Comparison of ENCODE assay signal across 1 cellular context in the genomic region with DNA sequence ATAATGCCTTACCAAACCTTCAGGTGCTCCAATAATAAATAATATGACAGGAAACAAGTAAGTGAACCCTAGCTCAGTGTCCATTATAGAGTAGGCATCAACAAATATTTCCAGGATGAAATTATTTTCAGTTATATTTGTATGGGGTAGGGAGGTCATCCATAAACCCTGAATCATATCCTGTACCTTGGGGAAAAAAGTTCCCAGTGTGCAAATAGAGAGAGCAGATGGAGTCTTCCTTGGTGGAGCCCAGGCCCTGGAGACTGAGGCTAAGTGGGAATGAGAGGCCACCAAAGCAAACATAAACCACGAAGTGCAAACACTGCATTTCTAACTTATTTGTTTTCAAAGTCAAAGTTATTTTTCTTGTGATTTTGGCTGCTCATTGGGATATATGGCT.
TF ChIP-seq lines count a peak whose summit lies in the region.

No MANE protein-coding gene starts in this region.

TF ChIP-seq in A549, 52 proteins besides CTCF, POLR2A, EP300 and RAD21 (continued from another document):
- TF ChIP-seq, protein P1, sequence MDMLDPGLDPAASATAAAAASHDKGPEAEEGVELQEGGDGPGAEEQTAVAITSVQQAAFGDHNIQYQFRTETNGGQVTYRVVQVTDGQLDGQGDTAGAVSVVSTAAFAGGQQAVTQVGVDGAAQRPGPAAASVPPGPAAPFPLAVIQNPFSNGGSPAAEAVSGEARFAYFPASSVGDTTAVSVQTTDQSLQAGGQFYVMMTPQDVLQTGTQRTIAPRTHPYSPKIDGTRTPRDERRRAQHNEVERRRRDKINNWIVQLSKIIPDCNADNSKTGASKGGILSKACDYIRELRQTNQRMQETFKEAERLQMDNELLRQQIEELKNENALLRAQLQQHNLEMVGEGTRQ (IDR thresholded peaks at IDR 0.05) = no peak
- no peak for TF ChIP-seq CHD4 (IDR thresholded peaks at IDR 0.05; ENCODE audit: borderline replicate concordance)
- TF ChIP-seq CBX2 (IDR thresholded peaks at IDR 0.05; ENCODE audit: borderline replicate concordance, low read depth) = no peak
- TF ChIP-seq ESRRA (IDR thresholded peaks at IDR 0.05; ENCODE audit: borderline replicate concordance, low read length) = no peak
- TF ChIP-seq CBX8 (IDR thresholded peaks at IDR 0.05) = no peak
- no peak for TF ChIP-seq ZSCAN20 (CRISPR knock-in tag; IDR thresholded peaks at IDR 0.05)
- TF ChIP-seq, protein P2, sequence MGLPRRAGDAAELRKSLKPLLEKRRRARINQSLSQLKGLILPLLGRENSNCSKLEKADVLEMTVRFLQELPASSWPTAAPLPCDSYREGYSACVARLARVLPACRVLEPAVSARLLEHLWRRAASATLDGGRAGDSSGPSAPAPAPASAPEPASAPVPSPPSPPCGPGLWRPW (IDR thresholded peaks at IDR 0.05) = no peak
- TF ChIP-seq HEYL (CRISPR knock-in tag; IDR thresholded peaks at IDR 0.05) = no peak
